ENCODE assay signal across 8 cellular contexts in the genomic region with DNA sequence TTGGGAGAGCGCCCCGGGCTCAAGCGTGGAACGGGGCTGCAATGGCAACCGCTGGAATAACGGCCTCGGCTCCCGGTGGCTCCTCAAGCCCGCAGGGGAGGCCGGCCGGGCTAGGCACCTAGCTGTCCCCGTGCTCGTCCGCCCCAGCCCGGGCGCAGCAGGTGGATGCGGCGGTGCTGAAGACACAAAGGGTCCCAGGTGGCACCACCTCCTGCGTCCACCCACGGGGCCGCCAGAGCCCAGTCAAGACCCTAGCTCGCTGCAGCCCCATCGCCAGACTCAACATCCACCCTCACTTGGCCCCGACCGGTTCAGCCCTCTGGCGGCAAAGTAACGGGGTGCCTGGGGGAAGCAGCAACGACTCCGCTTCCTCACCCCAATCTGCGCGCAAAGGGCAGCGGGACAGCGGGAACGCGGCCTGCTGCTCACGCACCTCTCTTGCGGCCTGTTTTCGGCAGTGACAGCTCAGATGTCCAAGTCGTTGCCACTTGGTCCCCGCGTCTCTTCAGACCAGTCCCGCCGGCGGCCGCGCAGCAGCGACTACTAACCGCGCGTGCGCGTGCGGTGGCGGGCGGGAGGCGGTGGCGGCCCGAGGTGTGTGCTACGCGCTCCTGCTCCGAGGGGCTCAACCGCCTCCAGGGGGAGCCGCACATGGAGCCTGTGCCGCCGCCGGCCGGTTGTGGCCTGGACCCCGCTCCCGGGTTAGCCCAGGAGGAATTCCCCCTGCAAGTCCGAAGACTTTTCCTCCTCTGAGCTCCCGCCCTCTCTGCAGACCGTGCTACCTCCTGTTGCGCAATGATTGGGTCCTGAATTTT. TPM values are rescaled to one million over a fixed set of nuclear protein-coding genes. Genes with fewer than 3 reads are reported as not detected.
DNase-seq lines count a peak whose midpoint lies in the region; ATAC-seq and TF ChIP-seq lines count a peak whose summit lies in the region.

A gene with protein sequence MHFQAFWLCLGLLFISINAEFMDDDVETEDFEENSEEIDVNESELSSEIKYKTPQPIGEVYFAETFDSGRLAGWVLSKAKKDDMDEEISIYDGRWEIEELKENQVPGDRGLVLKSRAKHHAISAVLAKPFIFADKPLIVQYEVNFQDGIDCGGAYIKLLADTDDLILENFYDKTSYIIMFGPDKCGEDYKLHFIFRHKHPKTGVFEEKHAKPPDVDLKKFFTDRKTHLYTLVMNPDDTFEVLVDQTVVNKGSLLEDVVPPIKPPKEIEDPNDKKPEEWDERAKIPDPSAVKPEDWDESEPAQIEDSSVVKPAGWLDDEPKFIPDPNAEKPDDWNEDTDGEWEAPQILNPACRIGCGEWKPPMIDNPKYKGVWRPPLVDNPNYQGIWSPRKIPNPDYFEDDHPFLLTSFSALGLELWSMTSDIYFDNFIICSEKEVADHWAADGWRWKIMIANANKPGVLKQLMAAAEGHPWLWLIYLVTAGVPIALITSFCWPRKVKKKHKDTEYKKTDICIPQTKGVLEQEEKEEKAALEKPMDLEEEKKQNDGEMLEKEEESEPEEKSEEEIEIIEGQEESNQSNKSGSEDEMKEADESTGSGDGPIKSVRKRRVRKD (minus strand): TSS at position 545 of the 815 bp plus-strand sequence. CDS start 14,570 bp downstream, outside the sequence.

- CTCF ChIA-PET in Calu3 (lab: Charles Lee): interaction anchor here (1.0 kb wide), 1 partner anchor 79 kb away, joined by 3 read pairs; no protein-coding TSS in a partner anchor

- H3K9me3 Mint-ChIP-seq in Calu3 (ENCODE audit: low read depth, unreplicated experiment): no peaks in the 10 kb centered on the region
- H3K9me3 Mint-ChIP-seq in activated T-helper 17 cell treated with anti-CD3 and anti-CD28 coated beads, Interleukin-2, amount 50 U/mL, for 72 hours: no peaks in the 10 kb centered on the region
- no peaks in the 10 kb centered on the region for H3K9me3 Mint-ChIP-seq in natural killer cell treated with Interleukin-12 subunit alpha and Interleukin-12 subunit beta and Interleukin-15 and Interleukin-18, amount 100 ng/mL, for 72 hours

- intact Hi-C loops in Calu3 (cut with micrococcal nuclease; ENCODE audit: unreplicated experiment): no loop called here

- BruUV-seq in Calu3 (replicated peaks; lab: Mats Ljungman, UMichigan): no TSS peak

- H3K4me1 Mint-ChIP-seq in Calu3 (ENCODE audit: low read depth, unreplicated experiment): no peaks in the 10 kb centered on the region
- peaks cover 4% of the 10 kb centered on the region for H3K4me1 Mint-ChIP-seq in activated T-helper 17 cell treated with anti-CD3 and anti-CD28 coated beads, Interleukin-2, amount 50 U/mL, for 72 hours
- H3K4me1 Mint-ChIP-seq in natural killer cell treated with Interleukin-12 subunit alpha and Interleukin-12 subunit beta and Interleukin-15 and Interleukin-18, amount 100 ng/mL, for 72 hours (ENCODE audit: low read depth in 2 of 2): peaks cover 5 to 6% of the 10 kb centered on the region in 2 donors

- peak within 1 kb of the TSS; percentile 67 for H3K27ac Mint-ChIP-seq in Calu3 (ENCODE audit: unreplicated experiment)
- no peak within 1 kb of the TSS for H3K27ac Mint-ChIP-seq in activated T-helper 17 cell treated with anti-CD3 and anti-CD28 coated beads, Interleukin-2, amount 50 U/mL, for 72 hours
- H3K27ac Mint-ChIP-seq in natural killer cell treated with Interleukin-12 subunit alpha and Interleukin-12 subunit beta and Interleukin-15 and Interleukin-18, amount 100 ng/mL, for 72 hours: no peak within 1 kb of the TSS

- H3K36me3 Mint-ChIP-seq in Calu3 (ENCODE audit: insufficient read depth, unreplicated experiment): peaks cover 9% of the 10 kb centered on the region
- no peaks in the 10 kb centered on the region for H3K36me3 Mint-ChIP-seq in activated T-helper 17 cell treated with anti-CD3 and anti-CD28 coated beads, Interleukin-2, amount 50 U/mL, for 72 hours (ENCODE audit: low read depth)
- no peaks in the 10 kb centered on the region for H3K36me3 Mint-ChIP-seq in natural killer cell treated with Interleukin-12 subunit alpha and Interleukin-12 subunit beta and Interleukin-15 and Interleukin-18, amount 100 ng/mL, for 72 hours

- ATAC-seq in GM21423 (IDR thresholded peaks at IDR 0.05; ENCODE audit: unreplicated experiment): peak; percentile 74
- peak; percentile 70 for ATAC-seq in activated T-helper 17 cell treated with anti-CD3 and anti-CD28 coated beads, Interleukin-2, amount 50 U/mL, for 72 hours (replicated peaks)
- ATAC-seq in natural killer cell treated with Interleukin-12 subunit alpha and Interleukin-12 subunit beta and Interleukin-15 and Interleukin-18, amount 100 ng/mL, for 72 hours: peak; percentile 83 to 86

- peak within 1 kb of the TSS; percentile 89 for H3K9ac ChIP-seq in NT2/D1 (ENCODE audit: insufficient read length, low read depth)

- H3K4me3 Mint-ChIP-seq in Calu3 (ENCODE audit: low read depth, unreplicated experiment): peak within 1 kb of the TSS; percentile 84
- H3K4me3 Mint-ChIP-seq in activated T-helper 17 cell treated with anti-CD3 and anti-CD28 coated beads, Interleukin-2, amount 50 U/mL, for 72 hours: peak within 1 kb of the TSS; percentile 75
- H3K4me3 Mint-ChIP-seq in natural killer cell treated with Interleukin-12 subunit alpha and Interleukin-12 subunit beta and Interleukin-15 and Interleukin-18, amount 100 ng/mL, for 72 hours: peak within 1 kb of the TSS; percentile 89

- H3K27me3 Mint-ChIP-seq in Calu3 (ENCODE audit: unreplicated experiment): no peaks in the 10 kb centered on the region
- peaks cover 51% of the 10 kb centered on the region for H3K27me3 Mint-ChIP-seq in activated T-helper 17 cell treated with anti-CD3 and anti-CD28 coated beads, Interleukin-2, amount 50 U/mL, for 72 hours
- peaks cover 37 to 58% of the 10 kb centered on the region in 2 donors for H3K27me3 Mint-ChIP-seq in natural killer cell treated with Interleukin-12 subunit alpha and Interleukin-12 subunit beta and Interleukin-15 and Interleukin-18, amount 100 ng/mL, for 72 hours

- H3K9me3 ChIP-seq in NT2/D1 (ENCODE audit: insufficient read depth, low read length): no peaks in the 10 kb centered on the region

- no peaks in the 10 kb centered on the region for H3K36me3 ChIP-seq in NT2/D1 (ENCODE audit: insufficient read depth, insufficient read length, low read length)

- no peak for TF ChIP-seq CTCF in Calu3 (IDR thresholded peaks at IDR 0.05; ENCODE audit: unreplicated experiment)

- no peaks in the 10 kb centered on the region for H3K27me3 ChIP-seq in NT2/D1 (ENCODE audit: insufficient read depth, insufficient read length)

- peak; percentile 78 for DNase-seq in Calu3
- DNase-seq in HUDEP-2 (lab: John Stamatoyannopoulos, UW; ENCODE audit: unreplicated experiment in 76 of 76): peak in 62 of 76 experiments; percentile 2 to 71 (median 36)
- DNase-seq in NT2/D1 (ENCODE audit: low read depth, low spot score): peak; percentile 75
- peak; percentile 23 for DNase-seq in fibroblast of the conjunctiva (ENCODE audit: low read depth)
- DNase-seq in natural killer cell treated with Interleukin-12 subunit alpha and Interleukin-12 subunit beta and Interleukin-15 and Interleukin-18, amount 100 ng/mL, for 72 hours (ENCODE audit: low spot score): peak; percentile 73
- DNase-seq in superior temporal gyrus (ENCODE audit: extremely low spot score): peak; percentile 58

- peak within 1 kb of the TSS; percentile 73 for H3K4me3 ChIP-seq in NT2/D1 (ENCODE audit: insufficient read length, low read depth)

- H3K4me1 ChIP-seq in NT2/D1 (ENCODE audit: insufficient read depth, insufficient read length): no peaks in the 10 kb centered on the region

RNA-seq across cellular contexts. Expression of the gene that starts here (rescaled TPM):
- 2.1 and 2.9 TPM in 2 replicates for total RNA-seq in Calu3 (2022)
- total RNA-seq in activated T-helper 17 cell treated with anti-CD3 and anti-CD28 coated beads, Interleukin-2, amount 50 U/mL, for 72 hours: under 1 TPM; 0.08 to 0.37 TPM
- total RNA-seq in natural killer cell treated with Interleukin-12 subunit alpha and Interleukin-12 subunit beta and Interleukin-15 and Interleukin-18, amount 100 ng/mL, for 72 hours: under 1 TPM in 1 of 2 donors, not detected in 1; 0.26 TPM

Comparison
In these comparisons a context has a peak if more than half of its experiments do, and no peak if none do; other contexts are left out.
1. Peak in every context shown above with its lines: DNase-seq, ATAC-seq and H3K4me3 ChIP-seq.
2. Peak in ATAC-seq in activated T-helper 17 cell treated with anti-CD3 and anti-CD28 coated beads, Interleukin-2, amount 50 U/mL, for 72 hours; RNA of the gene not detected or under 1 TPM.
3. Peak in DNase-seq and ATAC-seq in natural killer cell treated with Interleukin-12 subunit alpha and Interleukin-12 subunit beta and Interleukin-15 and Interleukin-18, amount 100 ng/mL, for 72 hours; RNA of the gene not detected or under 1 TPM.
4. DNase-seq: peak in every context shown above with its lines; median percentile 78 in Calu3; 75 in NT2/D1; 73 in natural killer cell treated with Interleukin-12 subunit alpha and Interleukin-12 subunit beta and Interleukin-15 and Interleukin-18, amount 100 ng/mL, for 72 hours; 58 in superior temporal gyrus; 36 in HUDEP-2; 23 in fibroblast of the conjunctiva.